Comparison of ENCODE assay signal across 28 cellular contexts in genomic region chr2:164551519-164551918, GRCh38.
"Had no signal": no experiment of that assay in that cellular context is flagged by ENCODE, and none has a peak within 500 bp of the region (broad histone marks: within the 10 kb centered on the region; RNA-seq: fewer than 3 reads in every experiment).

No MANE protein-coding gene starts in this region.

- H3K4me1 ChIP-seq: suprapubic skin, thyroid gland, tibial artery, tibial nerve, transverse colon, upper lobe of left lung, upper lobe of right lung, uterus, vagina had no signal

- H3K27ac ChIP-seq: stomach, suprapubic skin, testis, thoracic aorta, thyroid gland, tibial artery, tibial nerve, transverse colon, upper lobe of left lung, upper lobe of right lung, uterus, vagina had no signal

- H3K9me3 Mint-ChIP-seq: type B pancreatic cell had no signal

- H3K4me3 ChIP-seq: stomach, suprapubic skin, testis, thoracic aorta, thyroid gland, tibial artery, tibial nerve, transverse colon, upper lobe of left lung, upper lobe of right lung, uterus, vagina had no signal

- H3K9me3 ChIP-seq: suprapubic skin, testis, thoracic aorta, thyroid gland, tibial artery, transverse colon, upper lobe of left lung, upper lobe of right lung, uterus, vagina had no signal

- FAIRE-seq: urothelium cell line had no signal

- H3K4me1 Mint-ChIP-seq: stimulated activated effector memory CD8-positive, alpha-beta T cell treated with anti-CD3 and anti-CD28 coated beads, Interleukin-12 subunit alpha, Interleukin-12 subunit beta, amount 100 ng/mL, for 72 hours; stimulated activated memory B cell treated with anti-CD40 and anti-IgM and Interleukin-4, amounts not matched to agents 10 μg/mL and 1 μg/mL and 100 μg/mL, for 72 hours; stimulated activated naive B cell treated with anti-CD40 and anti-IgM and Interleukin-4, amounts not matched to agents 10 μg/mL and 1 μg/mL and 100 μg/mL, for 72 hours; stimulated activated naive CD8-positive, alpha-beta T cell treated with anti-CD3 and anti-CD28 coated beads, Interleukin-15, amount 100 ng/mL, for 72 hours had no signal

- H3K36me3 ChIP-seq: stomach, suprapubic skin, thoracic aorta, thyroid gland, tibial nerve, transverse colon, upper lobe of left lung, upper lobe of right lung, uterus, vagina had no signal

- ATAC-seq: stimulated activated effector memory CD8-positive, alpha-beta T cell treated with anti-CD3 and anti-CD28 coated beads, Interleukin-12 subunit alpha, Interleukin-12 subunit beta, amount 100 ng/mL, for 72 hours; stimulated activated memory B cell treated with anti-CD40 and anti-IgM and Interleukin-4, amounts not matched to agents 10 μg/mL and 1 μg/mL and 100 μg/mL, for 72 hours; stimulated activated naive B cell treated with anti-CD40 and anti-IgM and Interleukin-4, amounts not matched to agents 10 μg/mL and 1 μg/mL and 100 μg/mL, for 72 hours; stimulated activated naive CD8-positive, alpha-beta T cell treated with anti-CD3 and anti-CD28 coated beads, Interleukin-15, amount 100 ng/mL, for 72 hours; stimulated activated naive CD8-positive, alpha-beta T cell treated with anti-CD3 and anti-CD28 coated beads, Interleukin-15, Interleukin-2, amounts not matched to agents 100 U/mL and 50 U/mL, for 24 hours; upper lobe of right lung had no signal

- H3K27ac Mint-ChIP-seq: stimulated activated effector memory CD8-positive, alpha-beta T cell treated with anti-CD3 and anti-CD28 coated beads, Interleukin-12 subunit alpha, Interleukin-12 subunit beta, amount 100 ng/mL, for 72 hours; stimulated activated memory B cell treated with anti-CD40 and anti-IgM and Interleukin-4, amounts not matched to agents 10 μg/mL and 1 μg/mL and 100 μg/mL, for 72 hours; stimulated activated naive B cell treated with anti-CD40 and anti-IgM and Interleukin-4, amounts not matched to agents 10 μg/mL and 1 μg/mL and 100 μg/mL, for 72 hours; stimulated activated naive CD8-positive, alpha-beta T cell treated with anti-CD3 and anti-CD28 coated beads, Interleukin-15, amount 100 ng/mL, for 72 hours; stimulated activated naive CD8-positive, alpha-beta T cell treated with anti-CD3 and anti-CD28 coated beads, Interleukin-15, Interleukin-2, amounts not matched to agents 100 ng/mL and 50 ng/mL, for 24 hours; type B pancreatic cell had no signal

- H3K27me3 Mint-ChIP-seq: stimulated activated memory B cell treated with anti-CD40 and anti-IgM and Interleukin-4, amounts not matched to agents 10 μg/mL and 1 μg/mL and 100 μg/mL, for 72 hours; stimulated activated naive B cell treated with anti-CD40 and anti-IgM and Interleukin-4, amounts not matched to agents 10 μg/mL and 1 μg/mL and 100 μg/mL, for 72 hours; stimulated activated naive CD8-positive, alpha-beta T cell treated with anti-CD3 and anti-CD28 coated beads, Interleukin-15, amount 100 ng/mL, for 72 hours; stimulated activated naive CD8-positive, alpha-beta T cell treated with anti-CD3 and anti-CD28 coated beads, Interleukin-15, Interleukin-2, amounts not matched to agents 100 ng/mL and 50 ng/mL, for 24 hours; type B pancreatic cell had no signal

- DNase-seq: stimulated activated CD4-positive, alpha-beta T cell treated with anti-CD3 and anti-CD28 coated beads, Interleukin-2, amount 100 ng/mL, for 48 hours; stimulated activated CD4-positive, alpha-beta T cell treated with anti-CD3 and anti-CD28 coated beads, Interleukin-4, amount 100 ng/mL, for 1 hour; stimulated activated CD4-positive, alpha-beta T cell treated with anti-CD3 and anti-CD28 coated beads, Interleukin-4, amount 100 ng/mL, for 24 hours; stimulated activated CD4-positive, alpha-beta T cell treated with anti-CD3 and anti-CD28 coated beads, Interleukin-4, amount 100 ng/mL, for 4 hours; stimulated activated CD8-positive, alpha-beta memory T cell treated with anti-CD3 and anti-CD28 coated beads, Interleukin-4, amount 100 ng/mL, for 48 hours; stimulated activated naive B cell treated with anti-CD40 and anti-IgM and Interleukin-4, amounts not matched to agents 10 μg/mL and 1 μg/mL and 100 μg/mL, for 72 hours; stimulated activated naive CD4-positive, alpha-beta T cell; stimulated activated naive CD8-positive, alpha-beta T cell treated with anti-CD3 and anti-CD28 coated beads, Interleukin-15, amount 100 ng/mL, for 72 hours; stimulated activated naive CD8-positive, alpha-beta T cell treated with anti-CD3 and anti-CD28 coated beads, Interleukin-15, Interleukin-2, amounts not matched to agents 100 U/mL and 50 U/mL, for 24 hours; stomach; substantia nigra; testis; thyroid gland; tibial artery; transverse colon; trophoblast cell; upper lobe of left lung; upper lobe of right lung; uterus had no signal

- H3K36me3 Mint-ChIP-seq: stimulated activated effector memory CD8-positive, alpha-beta T cell treated with anti-CD3 and anti-CD28 coated beads, Interleukin-12 subunit alpha, Interleukin-12 subunit beta, amount 100 ng/mL, for 72 hours; stimulated activated memory B cell treated with anti-CD40 and anti-IgM and Interleukin-4, amounts not matched to agents 10 μg/mL and 1 μg/mL and 100 μg/mL, for 72 hours; stimulated activated naive B cell treated with anti-CD40 and anti-IgM and Interleukin-4, amounts not matched to agents 10 μg/mL and 1 μg/mL and 100 μg/mL, for 72 hours; type B pancreatic cell had no signal

- H3K4me3 Mint-ChIP-seq: stimulated activated effector memory CD8-positive, alpha-beta T cell treated with anti-CD3 and anti-CD28 coated beads, Interleukin-12 subunit alpha, Interleukin-12 subunit beta, amount 100 ng/mL, for 72 hours; stimulated activated memory B cell treated with anti-CD40 and anti-IgM and Interleukin-4, amounts not matched to agents 10 μg/mL and 1 μg/mL and 100 μg/mL, for 72 hours; stimulated activated naive B cell treated with anti-CD40 and anti-IgM and Interleukin-4, amounts not matched to agents 10 μg/mL and 1 μg/mL and 100 μg/mL, for 72 hours; stimulated activated naive CD8-positive, alpha-beta T cell treated with anti-CD3 and anti-CD28 coated beads, Interleukin-15, amount 100 ng/mL, for 72 hours; stimulated activated naive CD8-positive, alpha-beta T cell treated with anti-CD3 and anti-CD28 coated beads, Interleukin-15, Interleukin-2, amounts not matched to agents 100 ng/mL and 50 ng/mL, for 24 hours; type B pancreatic cell had no signal

- H3K27me3 ChIP-seq: stomach, suprapubic skin, testis, thyroid gland, tibial artery, tibial nerve, transverse colon, upper lobe of left lung, upper lobe of right lung, uterus, vagina had no signal
